23 cellular contexts compared by ENCODE assay signal in genomic region chr11:96321066-96321465, GRCh38. TPM values are rescaled to one million over a fixed set of nuclear protein-coding genes. Genes with fewer than 3 reads are reported as not detected.
DNase-seq lines count a peak whose midpoint lies in the region; ATAC-seq and TF ChIP-seq lines count a peak whose summit lies in the region.
"Had no signal": no experiment of that assay in that cellular context is flagged by ENCODE, and none has a peak within 500 bp of the region (broad histone marks: within the 10 kb centered on the region; RNA-seq: fewer than 3 reads in every experiment).

No MANE protein-coding gene starts in this region.

- H3K4me3 ChIP-seq in right cardiac atrium (ENCODE audit: low read length) (no peak overlapping the region), tibial artery (no peak overlapping the region), upper lobe of left lung (no peak overlapping the region)
- H3K4me3 ChIP-seq: A549, GM12878, SJCRH30 had no signal

- TF ChIP-seq POLR2A in upper lobe of left lung (IDR thresholded peaks at IDR 0.05): no peak

- H3K27me3 ChIP-seq in right cardiac atrium (ENCODE audit: control insufficient read depth, insufficient read depth) (no peaks in the 10 kb centered on the region), tibial artery (no peaks in the 10 kb centered on the region), upper lobe of left lung (no peaks in the 10 kb centered on the region)
- H3K27me3 ChIP-seq: BE2C, SJCRH30 had no signal

- no peaks in the 10 kb centered on the region for H3K27me3 Mint-ChIP-seq in neural crest cell (ENCODE audit: low read depth)

- 85% methylated on average over 4 of the region's 4 CpGs for WGBS in right cardiac atrium
- WGBS in upper lobe of left lung, 2 donors: 86 to 93% methylated on average over 4 of the region's 4 CpGs

- ATAC-seq in right cardiac atrium (no peak), left cardiac atrium (no peak), GM19324 (IDR thresholded peaks at IDR 0.05; ENCODE audit: low FRiP score, unreplicated experiment) (no peak), upper lobe of left lung (ENCODE audit: low FRiP score in 2 of 2) (no peak), HG03280 (IDR thresholded peaks at IDR 0.05; ENCODE audit: unreplicated experiment) (no peak)
- ATAC-seq: A549, GM12878 had no signal

- peaks cover 40% of the 10 kb centered on the region for H3K4me1 Mint-ChIP-seq in neural crest cell

- H3K4me1 ChIP-seq in right cardiac atrium (ENCODE audit: control insufficient read depth, insufficient read depth, low read length) (peaks cover 14% of the 10 kb centered on the region), tibial artery (peaks cover 0 to 86% (median 60%) of the 10 kb centered on the region in 4 donors), upper lobe of left lung (peaks cover 37 to 58% (median 46%) of the 10 kb centered on the region in 4 donors)
- H3K4me1 ChIP-seq: BE2C had no signal

- H3K36me3 Mint-ChIP-seq in neural crest cell (ENCODE audit: low read depth): peaks cover 15% of the 10 kb centered on the region

- no peak for TF ChIP-seq CTCF in neural crest cell (conservative IDR thresholded peaks at IDR 0.05)
- TF ChIP-seq CTCF in tibial artery (IDR thresholded peaks at IDR 0.05): no peak
- no peak for TF ChIP-seq CTCF in upper lobe of left lung (IDR thresholded peaks at IDR 0.05)

- peaks cover 5% of the 10 kb centered on the region for H3K9me3 Mint-ChIP-seq in neural crest cell
- H3K9me3 Mint-ChIP-seq: H9, HFFc6 had no signal

- intact Hi-C loops in right cardiac atrium (cut with DNase I) (loop anchor here in 1 of 4 donors (10.0 kb wide), 1 partner anchor 66 kb away; no protein-coding TSS in a partner anchor), left cardiac atrium (cut with DNase I) (no loop called here), tibial artery (cut with DNase I; ENCODE audit: low total_unique reads) (no loop called here)

- DNase-seq in right cardiac atrium (no peak), left cardiac atrium (no peak), left kidney (ENCODE audit: low read depth, low spot score) (peak; percentile 34), neural crest cell (ENCODE audit: low read depth, low spot score) (no peak), tibial artery (no peak), upper lobe of left lung (no peak)
- DNase-seq: BE2C, DND-41, H9, HFFc6, MV-4-11, NCI-H1105 treated with DMSO at 0.1 percent for 48 hours, NCI-H1694, NCI-H2081, NCI-H2171 treated with DMSO at 0.1 percent for 48 hours, NCI-H446, NCI-H526, OCI-M1, SJCRH30 had no signal

- peak overlapping the region; percentile 28 for H3K27ac Mint-ChIP-seq in neural crest cell (ENCODE audit: unreplicated experiment)
- H3K27ac Mint-ChIP-seq: H9, HFFc6 had no signal

- H3K9me3 ChIP-seq in right cardiac atrium (ENCODE audit: control insufficient read depth, low read length): no peaks in the 10 kb centered on the region
- H3K9me3 ChIP-seq in tibial artery: no peaks in the 10 kb centered on the region
- no peaks in the 10 kb centered on the region for H3K9me3 ChIP-seq in upper lobe of left lung
- H3K9me3 ChIP-seq: A549, BE2C, SJCRH30 had no signal

- TF ChIP-seq EP300 in upper lobe of left lung (IDR thresholded peaks at IDR 0.05): no peak

- no peak overlapping the region for H3K4me3 Mint-ChIP-seq in neural crest cell
- H3K4me3 Mint-ChIP-seq: H9, HFFc6 had no signal

- H3K27ac ChIP-seq in right cardiac atrium (ENCODE audit: low read length) (peak overlapping the region; percentile 29), tibial artery (peak overlapping the region; percentile 58 to 65), upper lobe of left lung (peak overlapping the region in 1 of 4 donors; percentile 6)
- H3K27ac ChIP-seq: A549, SJCRH30 had no signal

- H3K36me3 ChIP-seq in tibial artery (no peaks in the 10 kb centered on the region), upper lobe of left lung (no peaks in the 10 kb centered on the region)
- H3K36me3 ChIP-seq: BE2C, SJCRH30 had no signal

RNA-seq across cellular contexts. Expression of gene MAML2, which starts 21.9 kb away (rescaled TPM):
- total RNA-seq in right cardiac atrium (1 to 10 TPM; 7.0 to 9.9 (median 7.9) TPM), left cardiac atrium (1 to 10 TPM; 6.8 to 9.3 TPM), neural crest cell (18.7 and 20.5 TPM in 2 replicates), upper lobe of left lung (10 to 100 TPM; 19.5 to 36.6 (median 26.3) TPM)
- 2.7 TPM for polyA plus RNA-seq in right cardiac atrium
